Comparison of ENCODE assay signal across 8 cellular contexts in genomic region chr7:74094224-74095095, GRCh38. TPM values are rescaled to one million over a fixed set of nuclear protein-coding genes. Genes with fewer than 3 reads are reported as not detected.
DNase-seq lines count a peak whose midpoint lies in the region; ATAC-seq lines count a peak whose summit lies in the region.

No MANE protein-coding gene starts in this region.

- DNase-seq in COLO668 (lab: John Stamatoyannopoulos, UW; ENCODE audit: unreplicated experiment) (peak; percentile 50), cerebellar cortex (ENCODE audit: low spot score) (peak; percentile 61), cerebellar nuclear complex (lab: John Stamatoyannopoulos, UW) (no peak)
- peak; percentile 38 to 51 (median 44) for DNase-seq in activated CD4-positive, CD25-positive, alpha-beta regulatory T cell (lab: John Stamatoyannopoulos, UW)
- DNase-seq in stimulated activated CD4-positive, alpha-beta T cell treated with anti-CD3 and anti-CD28 coated beads, Interleukin-2, amount 100 ng/mL, for 4 hours (ENCODE audit: low read depth): peak; percentile 64

- no peaks in the 10 kb centered on the region for H3K27me3 ChIP-seq in HUES64 (ENCODE audit: insufficient read depth, low read length)
- H3K27me3 ChIP-seq in layer of hippocampus (ENCODE audit: control insufficient read depth, insufficient read depth, low read length): no peaks in the 10 kb centered on the region

- H3K9ac ChIP-seq in HUES64 (ENCODE audit: low read depth, low read length): peak overlapping the region; percentile 28

- H3K4me1 ChIP-seq in HUES64 (ENCODE audit: insufficient read depth, low read length): peaks cover 22% of the 10 kb centered on the region; the same call in 1 of the 2 replicates

- ATAC-seq in GM21381 (IDR thresholded peaks at IDR 0.05; ENCODE audit: unreplicated experiment): peak; percentile 43

- H3K36me3 ChIP-seq in HUES64 (ENCODE audit: insufficient read depth, low read length): peaks cover 28% of the 10 kb centered on the region

- H3K9me3 ChIP-seq in HUES64 (ENCODE audit: insufficient read depth, low read depth, low read length): peaks cover 7% of the 10 kb centered on the region; the same call in 1 of the 2 replicates

- 8% methylated on average over 32 of the region's 32 CpGs for WGBS in HUES64

- H3K27ac ChIP-seq in HUES64 (ENCODE audit: low read depth, low read length): peak overlapping the region; percentile 88
- peak overlapping the region; percentile 10 for H3K27ac ChIP-seq in layer of hippocampus (ENCODE audit: low read depth, low read length)

- peak overlapping the region; percentile 38 for H3K4me3 ChIP-seq in HUES64 (ENCODE audit: low read length)

RNA-seq across cellular contexts. Expression of gene LIMK1, which starts 10.9 kb away (rescaled TPM):
- 46.1 TPM for polyA plus RNA-seq in HUES64 (2013, experiment 1 of 2)
- polyA plus RNA-seq in HUES64 (2013, experiment 2 of 2): 54.0 TPM

Comparison
In these comparisons a context has a peak if more than half of its experiments do, and no peak if none do; other contexts are left out.
1. DNase-seq: peak in COLO668 (single experiment), activated CD4-positive, CD25-positive, alpha-beta regulatory T cell (4 of 4), cerebellar cortex (single experiment) and stimulated activated CD4-positive, alpha-beta T cell treated with anti-CD3 and anti-CD28 coated beads, Interleukin-2, amount 100 ng/mL, for 4 hours (single experiment); none in cerebellar nuclear complex (0 of 2).